In the genomic region with DNA sequence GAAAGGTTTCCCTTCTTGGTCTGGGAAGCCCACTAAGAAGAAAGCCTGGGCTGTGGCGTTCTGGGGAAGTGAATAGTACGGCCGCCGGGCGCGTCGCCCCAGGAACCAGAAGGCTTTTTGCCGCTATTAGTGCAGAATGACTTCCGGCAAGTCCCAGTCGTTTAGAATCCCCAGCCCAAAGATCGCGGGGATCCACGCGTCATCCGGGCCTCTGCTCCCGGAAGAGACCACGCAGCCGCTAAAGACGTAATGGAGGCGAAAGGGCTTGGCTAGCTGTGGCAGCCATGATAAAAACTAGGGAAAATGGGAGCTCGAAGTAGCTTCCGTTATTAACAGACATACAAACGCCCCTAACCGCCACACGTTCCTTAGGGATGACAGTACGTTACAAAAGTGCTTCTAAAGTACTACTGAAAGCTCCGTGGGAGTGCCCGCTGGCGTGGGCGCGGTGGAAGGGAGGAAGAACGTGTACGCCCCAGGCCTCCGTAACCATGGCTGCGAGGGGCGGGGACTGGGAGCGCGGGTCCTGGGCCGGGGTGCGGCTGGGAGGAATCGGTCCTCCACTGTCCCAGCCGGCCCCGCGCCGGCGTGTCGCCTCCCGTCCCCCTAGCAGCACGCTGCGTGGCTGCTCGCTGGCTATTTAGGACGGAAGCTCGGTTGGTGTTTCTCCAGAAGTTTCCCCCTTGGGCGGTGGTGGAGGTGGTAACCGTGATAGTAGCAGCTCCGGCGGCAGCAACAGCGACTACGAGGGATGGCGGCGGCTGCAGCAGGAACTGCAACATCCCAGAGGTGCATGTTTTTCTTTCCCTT, we compare ENCODE assay signal across 8 cellular contexts. TPM values are rescaled to one million over a fixed set of nuclear protein-coding genes. Genes with fewer than 3 reads are reported as not detected.
A peak's percentile ranks its signal among the peaks of the same experiment; 100 is the strongest.
DNase-seq lines count a peak whose midpoint lies in the region; ATAC-seq and TF ChIP-seq lines count a peak whose summit lies in the region.

Gene SUGT1 (plus strand): TSS at position 667 of the 810 bp plus-strand sequence. CDS start 85 bp downstream, at position 752.

- H3K4me1 ChIP-seq in adipocyte (ENCODE audit: control insufficient read depth, insufficient read depth, low read length) (peaks cover 24% of the 10 kb centered on the region), trophoblast cell (ENCODE audit: control insufficient read depth in 1 of 2, insufficient read depth in 2 of 2, low read length in 2 of 2) (peaks cover 5% of the 10 kb centered on the region in 2 experiments)

- no peaks in the 10 kb centered on the region for H3K27me3 Mint-ChIP-seq in type B pancreatic cell

- H3K4me1 Mint-ChIP-seq in type B pancreatic cell (ENCODE audit: unreplicated experiment) = peaks cover 20% of the 10 kb centered on the region

- peak within 1 kb of the TSS; percentile 99 for H2BK5ac ChIP-seq in trophoblast cell (ENCODE audit: low read depth, low read length, poor library complexity)

- H3K4me3 ChIP-seq in GM12875 (ENCODE audit: low read depth, low read length) (peak within 1 kb of the TSS; percentile 92), adipocyte (ENCODE audit: low read length) (peak within 1 kb of the TSS; percentile 96), trophoblast cell (ENCODE audit: low read depth, low read length) (peak within 1 kb of the TSS; percentile 78)

- H2BK120ac ChIP-seq in trophoblast cell (ENCODE audit: insufficient read depth, low read length, poor library complexity) = peak within 1 kb of the TSS; percentile 89

- intact Hi-C loops in cardiac septum (cut with DNase I) = loop anchor here (2.0 kb wide), 1 partner anchor 36 kb away; no protein-coding TSS in a partner anchor

- peak within 1 kb of the TSS; percentile 100 for H3K14ac ChIP-seq in trophoblast cell (ENCODE audit: low read length)

- peak; percentile 73 for TF ChIP-seq CTCF in GM12875 (IDR thresholded peaks at IDR 0.05; ENCODE audit: borderline replicate concordance, insufficient read depth, low read depth, low read length)
- TF ChIP-seq CTCF in type B pancreatic cell (conservative IDR thresholded peaks at IDR 0.05) = peak; percentile 80

- H3K4ac ChIP-seq in trophoblast cell (ENCODE audit: low read depth, low read length) = peak within 1 kb of the TSS; percentile 100

- H3K79me2 ChIP-seq in trophoblast cell (ENCODE audit: control insufficient read depth, insufficient read depth, low read length, poor library complexity) = peaks cover 14% of the 10 kb centered on the region

- peak; percentile 100 for DNase-seq in NCI-H1417 treated with DMSO at 0.1 percent for 48 hours (lab: John Stamatoyannopoulos, UW)
- peak; percentile 99 for DNase-seq in SW480 (ENCODE audit: low spot score)
- DNase-seq in adipocyte (ENCODE audit: low read depth) = peak; percentile 99
- DNase-seq in cardiac septum (ENCODE audit: low spot score) = peak; percentile 98
- peak; percentile 98 for DNase-seq in trophoblast cell
- DNase-seq in type B pancreatic cell (ENCODE audit: extremely low spot score, unreplicated experiment) = peak; percentile 96

- peak within 1 kb of the TSS; percentile 93 for H3K9ac ChIP-seq in adipocyte (ENCODE audit: low read length)
- H3K9ac ChIP-seq in trophoblast cell (ENCODE audit: low read length) = peak within 1 kb of the TSS; percentile 85

- peaks cover 14% of the 10 kb centered on the region for H3K36me3 Mint-ChIP-seq in type B pancreatic cell

- no peak within 1 kb of the TSS for H2BK12ac ChIP-seq in trophoblast cell (ENCODE audit: low read length)

- no peak within 1 kb of the TSS for H3K4me3 Mint-ChIP-seq in type B pancreatic cell

- no peaks in the 10 kb centered on the region for H3K9me3 ChIP-seq in adipocyte (ENCODE audit: control insufficient read depth, low read length)
- no peaks in the 10 kb centered on the region for H3K9me3 ChIP-seq in trophoblast cell (ENCODE audit: insufficient read depth, low read depth, low read length)

- H3K27me3 ChIP-seq in adipocyte (replicated peaks; ENCODE audit: control insufficient read depth, insufficient read depth, low read length) (no peaks in the 10 kb centered on the region), trophoblast cell (ENCODE audit: insufficient read depth, low read length) (no peaks in the 10 kb centered on the region)

- peak within 1 kb of the TSS; percentile 94 for H2AFZ ChIP-seq in trophoblast cell (ENCODE audit: insufficient read depth, low read length, poor library complexity)

- H3K36me3 ChIP-seq in adipocyte (ENCODE audit: control insufficient read depth, insufficient read depth, low read length, severe bottlenecking) (peaks cover 7% of the 10 kb centered on the region), trophoblast cell (ENCODE audit: control insufficient read depth in 1 of 2, insufficient read depth in 2 of 2, low read length in 2 of 2) (peaks cover 7 to 10% of the 10 kb centered on the region in 2 experiments)

- H3K23ac ChIP-seq in trophoblast cell (ENCODE audit: low read length) = no peak within 1 kb of the TSS

- peak within 1 kb of the TSS; percentile 99 for H4K12ac ChIP-seq in trophoblast cell (ENCODE audit: low read depth, low read length)

- H3K9me3 Mint-ChIP-seq in type B pancreatic cell = no peaks in the 10 kb centered on the region

- H3K79me1 ChIP-seq in trophoblast cell (ENCODE audit: low read length) = peaks cover 10% of the 10 kb centered on the region

- peak within 1 kb of the TSS; percentile 97 for H4K8ac ChIP-seq in trophoblast cell (ENCODE audit: low read depth, low read length)

- H3K27ac ChIP-seq in trophoblast cell (ENCODE audit: low read depth, low read length) = peak within 1 kb of the TSS; percentile 99

- H2AK5ac ChIP-seq in trophoblast cell (ENCODE audit: low read length) = peak within 1 kb of the TSS; percentile 93

- peak; percentile 96 for ATAC-seq in HG02798 (IDR thresholded peaks at IDR 0.05; ENCODE audit: poor library complexity, unreplicated experiment)

- H3K27ac Mint-ChIP-seq in type B pancreatic cell = no peak within 1 kb of the TSS

- peak within 1 kb of the TSS; percentile 95 for H3K18ac ChIP-seq in trophoblast cell (ENCODE audit: low read length)

- no CpG with 5 or more reads among the region's 61 CpGs for WGBS in trophoblast cell (ENCODE audit: extremely low coverage, insufficient coverage, insufficient read length)

- peak within 1 kb of the TSS; percentile 95 for H4K91ac ChIP-seq in trophoblast cell (ENCODE audit: low read depth, low read length)

- peak within 1 kb of the TSS; percentile 63 for H3K4me2 ChIP-seq in trophoblast cell (ENCODE audit: low read length)

RNA-seq across cellular contexts. Expression of gene SUGT1, which starts in this region (rescaled TPM):
- 49.1 TPM for total RNA-seq in cardiac septum
- polyA plus RNA-seq in trophoblast cell (2013) = 65.0 and 65.7 TPM in 2 replicates
- total RNA-seq in type B pancreatic cell (ENCODE audit: low replicate concordance) = 45.9 and 56.8 TPM in 2 replicates

Comparison
In these comparisons a context has a peak if more than half of its experiments do, and no peak if none do; other contexts are left out.
1. Peak in every context shown above with its lines: DNase-seq, ATAC-seq, H3K4me3 ChIP-seq and H3K27ac ChIP-seq.